In the genomic region with DNA sequence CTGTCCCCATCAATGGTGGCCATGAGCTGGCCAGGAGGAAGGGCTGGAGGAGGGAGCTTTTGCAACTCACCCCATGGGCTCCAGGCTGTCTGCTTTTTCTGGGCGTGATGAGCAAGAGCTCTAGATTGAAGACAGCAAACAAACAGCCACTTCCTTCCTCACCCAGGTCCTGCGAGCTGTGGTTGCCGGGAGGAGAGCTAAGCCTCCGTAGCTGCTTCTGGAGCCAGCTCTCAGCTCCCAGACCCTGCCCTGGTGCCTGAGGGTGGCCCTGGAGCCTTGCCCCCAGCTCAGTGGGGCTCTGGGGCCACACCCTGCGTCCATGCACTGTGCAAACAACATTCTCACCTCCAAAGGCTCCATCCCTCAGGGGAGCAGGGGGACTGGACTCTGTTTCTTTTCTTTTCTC, we compare ENCODE assay signal across 8 cellular contexts. TPM values are rescaled to one million over a fixed set of nuclear protein-coding genes. Genes with fewer than 3 reads are reported as not detected.
DNase-seq lines count a peak whose midpoint lies in the region; ATAC-seq, FAIRE-seq and TF ChIP-seq lines count a peak whose summit lies in the region.

No MANE protein-coding gene starts in this region.

- TF ChIP-seq CTCF in bronchial epithelial cell (IDR thresholded peaks at IDR 0.05; ENCODE audit: insufficient read depth, low read length, severe bottlenecking) (no peak), pancreas (IDR thresholded peaks at IDR 0.05) (no peak), type B pancreatic cell (conservative IDR thresholded peaks at IDR 0.05) (no peak), gastroesophageal sphincter (IDR thresholded peaks at IDR 0.05) (no peak)

- WGBS in pancreas, 2 donors: 6 to 22% methylated on average over 5 of the region's 5 CpGs
- WGBS in gastroesophageal sphincter (ENCODE audit: low coverage in 1 of 2), 2 donors: 25% methylated on average over 1 of the region's 5 CpGs; no CpG with 5 or more reads in 1 of the 2 donors

- H3K27me3 Mint-ChIP-seq in T-helper 1 cell treated with Interleukin-12 subunit alpha and Interleukin-12 subunit beta and Interleukin-4 antibody, amounts not matched to agents 30 μg/mL and 1 μg/mL, for 36 hours (ENCODE audit: low read depth): no peaks in the 10 kb centered on the region
- H3K27me3 Mint-ChIP-seq in type B pancreatic cell: peaks cover 9% of the 10 kb centered on the region

- no peak overlapping the region for H3K27ac ChIP-seq in pancreas
- H3K27ac ChIP-seq in gastroesophageal sphincter: no peak overlapping the region

- intact Hi-C loops in pancreas (cut with DNase I): no loop called here

- H3K36me3 ChIP-seq in bronchial epithelial cell (ENCODE audit: control insufficient read depth, insufficient read depth, low read length) (no peaks in the 10 kb centered on the region), pancreas (no peaks in the 10 kb centered on the region), gastroesophageal sphincter (no peaks in the 10 kb centered on the region)

- H3K4me3 Mint-ChIP-seq in T-helper 1 cell treated with Interleukin-12 subunit alpha and Interleukin-12 subunit beta and Interleukin-4 antibody, amounts not matched to agents 30 μg/mL and 1 μg/mL, for 36 hours: peak overlapping the region; percentile 83
- no peak overlapping the region for H3K4me3 Mint-ChIP-seq in type B pancreatic cell

- TF ChIP-seq POLR2A in gastroesophageal sphincter (IDR thresholded peaks at IDR 0.05): no peak

- FAIRE-seq in bronchial epithelial cell (lab: Jason Lieb, UNC) (no peak), pancreas (lab: Jason Lieb, UNC) (no peak)

- peak overlapping the region; percentile 92 for H3K27ac Mint-ChIP-seq in T-helper 1 cell treated with Interleukin-12 subunit alpha and Interleukin-12 subunit beta and Interleukin-4 antibody, amounts not matched to agents 30 μg/mL and 1 μg/mL, for 36 hours
- H3K27ac Mint-ChIP-seq in type B pancreatic cell: no peak overlapping the region

- no peak overlapping the region for H3K4me3 ChIP-seq in bronchial epithelial cell (ENCODE audit: low read depth, low read length)
- no peak overlapping the region for H3K4me3 ChIP-seq in pancreas
- H3K4me3 ChIP-seq in gastroesophageal sphincter: no peak overlapping the region

- H3K27me3 ChIP-seq in bronchial epithelial cell (ENCODE audit: control insufficient read depth, insufficient read depth, low read length) (no peaks in the 10 kb centered on the region), pancreas (no peaks in the 10 kb centered on the region), gastroesophageal sphincter (peaks cover 7% of the 10 kb centered on the region)

- H3K4me1 ChIP-seq in pancreas (no peaks in the 10 kb centered on the region), gastroesophageal sphincter (peaks cover 0 to 5% (median 0%) of the 10 kb centered on the region in 3 donors)

- ATAC-seq in pancreas (peak in 3 of 4 donors; percentile 54 to 59 (median 58)), HG03521 (IDR thresholded peaks at IDR 0.05; ENCODE audit: unreplicated experiment) (no peak), HG02884 (IDR thresholded peaks at IDR 0.05; ENCODE audit: unreplicated experiment) (no peak), gastroesophageal sphincter (no peak)

- H3K9me3 Mint-ChIP-seq in T-helper 1 cell treated with Interleukin-12 subunit alpha and Interleukin-12 subunit beta and Interleukin-4 antibody, amounts not matched to agents 30 μg/mL and 1 μg/mL, for 36 hours: peaks cover 4% of the 10 kb centered on the region
- no peaks in the 10 kb centered on the region for H3K9me3 Mint-ChIP-seq in type B pancreatic cell

- peaks cover 63% of the 10 kb centered on the region for H3K4me1 Mint-ChIP-seq in T-helper 1 cell treated with Interleukin-12 subunit alpha and Interleukin-12 subunit beta and Interleukin-4 antibody, amounts not matched to agents 30 μg/mL and 1 μg/mL, for 36 hours (ENCODE audit: low read depth)
- peaks cover 3% of the 10 kb centered on the region for H3K4me1 Mint-ChIP-seq in type B pancreatic cell (ENCODE audit: unreplicated experiment)

- peaks cover 55% of the 10 kb centered on the region for H3K36me3 Mint-ChIP-seq in T-helper 1 cell treated with Interleukin-12 subunit alpha and Interleukin-12 subunit beta and Interleukin-4 antibody, amounts not matched to agents 30 μg/mL and 1 μg/mL, for 36 hours (ENCODE audit: low read depth)
- H3K36me3 Mint-ChIP-seq in type B pancreatic cell: no peaks in the 10 kb centered on the region

- peak; percentile 72 for DNase-seq in H4 (ENCODE audit: low spot score)
- DNase-seq in bronchial epithelial cell (ENCODE audit: low read depth): peak; percentile 2
- peak in 1 of 6 donors; percentile 43 for DNase-seq in pancreas
- DNase-seq in type B pancreatic cell (ENCODE audit: extremely low spot score, unreplicated experiment): no peak

- no peaks in the 10 kb centered on the region for H3K9me3 ChIP-seq in pancreas
- no peaks in the 10 kb centered on the region for H3K9me3 ChIP-seq in gastroesophageal sphincter

- no peak for TF ChIP-seq EP300 in gastroesophageal sphincter (IDR thresholded peaks at IDR 0.05)

RNA-seq across cellular contexts. Expression of gene MYO1F, which starts 6.2 kb away (rescaled TPM):
- 0.17 TPM in 1 of 2 replicates, not detected in the other for total RNA-seq in H4 (2014; rRNA removed; shearing (Covaris generic))
- under 0.01 TPM in 1 of 2 replicates, not detected in the other for total RNA-seq in bronchial epithelial cell
- 10 to 100 TPM in 2 of 6 donors, 1 to 10 TPM in 4; 1.2 to 21.3 (median 4.8) TPM for total RNA-seq in pancreas
- polyA plus RNA-seq in pancreas: 1 to 10 TPM; 1.9 to 7.5 TPM
- 0.14 and 0.64 TPM in 2 replicates for total RNA-seq in type B pancreatic cell (ENCODE audit: low replicate concordance)
- 10 to 100 TPM in 2 of 4 donors, 1 to 10 TPM in 2; 5.4 to 41.5 (median 10.3) TPM for total RNA-seq in gastroesophageal sphincter

RNA-seq across cellular contexts. Expression of gene ADAMTS10, which starts 39.5 kb away (rescaled TPM):
- total RNA-seq in H4 (2014; rRNA removed; shearing (Covaris generic)): 0.62 and 0.83 TPM in 2 replicates
- total RNA-seq in bronchial epithelial cell (not detected in 2 replicates), pancreas (10 to 100 TPM in 4 of 6 donors, 1 to 10 TPM in 2; 6.7 to 45.2 (median 15.7) TPM), type B pancreatic cell (ENCODE audit: low replicate concordance) (6.4 and 59.2 TPM in 2 replicates), gastroesophageal sphincter (10 to 100 TPM; 15.7 to 45.3 (median 22.8) TPM)
- polyA plus RNA-seq in pancreas: 100 to 1,000 TPM in 1 of 2 donors, 10 to 100 TPM in 1; 46.6 to 106 TPM

RNA-seq across cellular contexts. Expression of gene ZNF414, which starts 57.0 kb away (rescaled TPM):
- 7.0 and 9.3 TPM in 2 replicates for total RNA-seq in H4 (2014; rRNA removed; shearing (Covaris generic))
- 2.2 and 3.4 TPM in 2 replicates for total RNA-seq in bronchial epithelial cell
- total RNA-seq in pancreas: 10 to 100 TPM in 3 of 6 donors, 1 to 10 TPM in 3; 7.3 to 16.1 (median 10.8) TPM
- 10 to 100 TPM; 28.2 to 36.9 TPM for polyA plus RNA-seq in pancreas
- total RNA-seq in type B pancreatic cell (ENCODE audit: low replicate concordance): 19.9 and 25.4 TPM in 2 replicates
- total RNA-seq in gastroesophageal sphincter: 10 to 100 TPM in 2 of 4 donors, 1 to 10 TPM in 2; 3.6 to 18.9 (median 10.3) TPM

RNA-seq across cellular contexts. Expression of gene NFILZ, which starts 59.4 kb away (rescaled TPM):
- not detected in 2 replicates for total RNA-seq in H4 (2014; rRNA removed; shearing (Covaris generic))
- not detected in 2 replicates for total RNA-seq in bronchial epithelial cell
- total RNA-seq in pancreas: not detected
- not detected for polyA plus RNA-seq in pancreas
- not detected in 2 replicates for total RNA-seq in type B pancreatic cell (ENCODE audit: low replicate concordance)
- not detected for total RNA-seq in gastroesophageal sphincter

Comparison
In these comparisons a context has a peak if more than half of its experiments do, and no peak if none do; other contexts are left out.
1. ATAC-seq: peak in pancreas (3 of 4); none in HG03521 (single experiment), HG02884 (single experiment) and gastroesophageal sphincter (single experiment).